ENCODE assay signal across 10 cellular contexts in the genomic region with DNA sequence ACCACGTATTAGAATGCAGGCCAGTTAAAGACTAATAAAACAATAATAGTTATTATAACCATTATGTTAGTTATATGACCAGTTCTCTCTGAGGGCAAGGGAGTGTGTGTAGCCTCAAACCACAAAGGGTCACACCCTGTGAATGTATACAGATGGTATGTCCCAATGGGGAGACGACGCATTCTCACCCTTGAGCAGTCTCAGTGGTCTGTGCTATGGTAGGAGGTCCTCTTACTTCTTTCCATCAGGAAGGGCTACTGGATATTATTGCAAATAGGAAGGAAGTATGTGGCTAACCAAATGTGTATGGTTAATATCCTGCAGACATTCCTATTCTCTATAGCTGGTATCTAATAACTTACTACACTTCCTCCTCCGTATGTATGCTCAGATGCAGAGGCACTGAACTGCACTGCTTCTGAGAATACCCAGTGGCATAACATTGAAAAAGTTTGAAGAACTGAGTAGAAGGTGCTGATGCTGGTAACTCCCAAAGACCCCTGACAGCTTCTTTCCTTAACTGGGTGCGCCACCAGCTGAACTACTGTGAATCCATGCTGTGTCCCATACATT.
DNase-seq lines count a peak whose midpoint lies in the region; ATAC-seq and TF ChIP-seq lines count a peak whose summit lies in the region.
"Had no signal": no experiment of that assay in that cellular context is flagged by ENCODE, and none has a peak within 500 bp of the region (broad histone marks: within the 10 kb centered on the region; RNA-seq: fewer than 3 reads in every experiment).

No MANE protein-coding gene starts in this region.

- peak; percentile 29 for ATAC-seq in GM18868 (IDR thresholded peaks at IDR 0.05; ENCODE audit: unreplicated experiment)
- peak; percentile 36 for ATAC-seq in HG02623 (IDR thresholded peaks at IDR 0.05; ENCODE audit: unreplicated experiment)
- ATAC-seq in activated CD8-positive, alpha-beta T cell treated with anti-CD3 and anti-CD28 coated beads for 36 hours = no peak
- ATAC-seq: activated naive CD4-positive, alpha-beta T cell treated with anti-CD3 and anti-CD28 coated beads, Interleukin-2, amount 50 U/mL, for 72 hours had no signal

- H3K9me3 Mint-ChIP-seq in activated CD8-positive, alpha-beta T cell treated with anti-CD3 and anti-CD28 coated beads for 36 hours = no peaks in the 10 kb centered on the region
- H3K9me3 Mint-ChIP-seq: activated naive CD4-positive, alpha-beta T cell treated with anti-CD3 and anti-CD28 coated beads, Interleukin-2, amount 50 U/mL, for 72 hours had no signal

- no peak overlapping the region for H3K27ac Mint-ChIP-seq in activated CD8-positive, alpha-beta T cell treated with anti-CD3 and anti-CD28 coated beads for 36 hours
- H3K27ac Mint-ChIP-seq: activated naive CD4-positive, alpha-beta T cell treated with anti-CD3 and anti-CD28 coated beads, Interleukin-2, amount 50 U/mL, for 72 hours had no signal

- POLR2A ChIA-PET in activated CD8-positive, alpha-beta T cell treated with anti-CD3 and anti-CD28 coated beads for 36 hours (lab: Charles Lee) = no interaction called here

- H3K4me1 Mint-ChIP-seq in activated CD8-positive, alpha-beta T cell treated with anti-CD3 and anti-CD28 coated beads for 36 hours (ENCODE audit: low read depth) = no peaks in the 10 kb centered on the region

- H3K27me3 Mint-ChIP-seq in activated CD8-positive, alpha-beta T cell treated with anti-CD3 and anti-CD28 coated beads for 36 hours = no peaks in the 10 kb centered on the region

- H3K4me3 Mint-ChIP-seq in activated CD8-positive, alpha-beta T cell treated with anti-CD3 and anti-CD28 coated beads for 36 hours = no peak overlapping the region

- DNase-seq in NCI-H69 (lab: John Stamatoyannopoulos, UW) = peak; percentile 24
- peak; percentile 86 for DNase-seq in iris pigment epithelial cell (ENCODE audit: low read depth)
- no peak for DNase-seq in activated CD8-positive, alpha-beta T cell treated with anti-CD3 and anti-CD28 coated beads for 36 hours
- no peak for DNase-seq in islet precursor cell
- no peak for DNase-seq in effector CD8-positive, alpha-beta T cell (lab: John Stamatoyannopoulos, UW)
- DNase-seq in RPMI8226 = no peak
- DNase-seq: upper lobe of left lung had no signal

- TF ChIP-seq CTCF in activated CD8-positive, alpha-beta T cell treated with anti-CD3 and anti-CD28 coated beads for 36 hours (IDR thresholded peaks at IDR 0.05) = no peak

- no peaks in the 10 kb centered on the region for H3K36me3 Mint-ChIP-seq in activated CD8-positive, alpha-beta T cell treated with anti-CD3 and anti-CD28 coated beads for 36 hours (ENCODE audit: low read depth)
- H3K36me3 Mint-ChIP-seq: activated naive CD4-positive, alpha-beta T cell treated with anti-CD3 and anti-CD28 coated beads, Interleukin-2, amount 50 U/mL, for 72 hours had no signal

- CTCF ChIA-PET in activated CD8-positive, alpha-beta T cell treated with anti-CD3 and anti-CD28 coated beads for 36 hours (lab: Charles Lee) = no interaction called here

- intact Hi-C loops in activated CD8-positive, alpha-beta T cell treated with anti-CD3 and anti-CD28 coated beads for 36 hours (cut with micrococcal nuclease) = no loop called here

Comparison
In these comparisons a context has a peak if more than half of its experiments do, and no peak if none do; other contexts are left out.
1. DNase-seq: peak in NCI-H69 (single experiment) and iris pigment epithelial cell (single experiment); none in activated CD8-positive, alpha-beta T cell treated with anti-CD3 and anti-CD28 coated beads for 36 hours (single experiment), islet precursor cell (single experiment), effector CD8-positive, alpha-beta T cell (single experiment) and RPMI8226 (single experiment).